In the genomic region with DNA sequence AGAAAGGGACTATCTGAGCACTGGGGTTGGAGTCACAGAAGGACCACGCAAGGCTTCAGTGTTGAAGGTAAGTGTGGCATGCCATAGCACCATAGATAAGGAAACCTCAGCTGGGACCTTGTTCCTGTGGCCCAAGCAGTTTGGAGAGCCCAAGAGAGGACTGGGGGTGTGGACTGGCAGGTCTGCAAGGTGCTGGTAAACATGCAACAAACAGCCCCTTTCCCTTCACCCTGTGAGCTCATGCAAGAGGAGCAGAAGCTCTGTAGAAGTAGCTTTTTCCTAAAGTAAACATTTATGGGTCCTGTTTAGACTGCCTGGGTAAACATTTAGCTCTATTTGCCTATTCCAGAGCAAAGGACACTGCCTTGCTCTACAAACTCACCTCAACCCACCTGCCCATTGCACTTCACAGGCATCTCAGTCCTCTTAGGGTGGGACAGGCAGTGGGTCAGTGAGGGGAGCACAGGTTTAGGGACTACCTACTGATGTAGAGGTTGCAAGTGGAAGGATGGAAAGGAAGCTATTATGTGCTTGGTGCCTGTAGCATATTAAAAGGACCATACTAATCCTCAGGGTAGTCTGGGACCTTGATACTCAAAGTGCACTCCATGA, we compare ENCODE assay signal across 1 cellular context.
TF ChIP-seq lines count a peak whose summit lies in the region.

No MANE protein-coding gene starts in this region.

TF ChIP-seq in HepG2, 621 proteins besides CTCF, POLR2A, EP300 and RAD21 (continued from another document and continues in another):
- TF ChIP-seq, protein P1, sequence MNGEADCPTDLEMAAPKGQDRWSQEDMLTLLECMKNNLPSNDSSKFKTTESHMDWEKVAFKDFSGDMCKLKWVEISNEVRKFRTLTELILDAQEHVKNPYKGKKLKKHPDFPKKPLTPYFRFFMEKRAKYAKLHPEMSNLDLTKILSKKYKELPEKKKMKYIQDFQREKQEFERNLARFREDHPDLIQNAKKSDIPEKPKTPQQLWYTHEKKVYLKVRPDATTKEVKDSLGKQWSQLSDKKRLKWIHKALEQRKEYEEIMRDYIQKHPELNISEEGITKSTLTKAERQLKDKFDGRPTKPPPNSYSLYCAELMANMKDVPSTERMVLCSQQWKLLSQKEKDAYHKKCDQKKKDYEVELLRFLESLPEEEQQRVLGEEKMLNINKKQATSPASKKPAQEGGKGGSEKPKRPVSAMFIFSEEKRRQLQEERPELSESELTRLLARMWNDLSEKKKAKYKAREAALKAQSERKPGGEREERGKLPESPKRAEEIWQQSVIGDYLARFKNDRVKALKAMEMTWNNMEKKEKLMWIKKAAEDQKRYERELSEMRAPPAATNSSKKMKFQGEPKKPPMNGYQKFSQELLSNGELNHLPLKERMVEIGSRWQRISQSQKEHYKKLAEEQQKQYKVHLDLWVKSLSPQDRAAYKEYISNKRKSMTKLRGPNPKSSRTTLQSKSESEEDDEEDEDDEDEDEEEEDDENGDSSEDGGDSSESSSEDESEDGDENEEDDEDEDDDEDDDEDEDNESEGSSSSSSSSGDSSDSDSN (CRISPR knock-in tag; IDR thresholded peaks at IDR 0.05): no peak
- TF ChIP-seq CCAR2 (optimal IDR thresholded peaks at IDR 0.05; ENCODE audit: low read depth, low read length): no peak
- TF ChIP-seq KMT2B (CRISPR knock-in tag; IDR thresholded peaks at IDR 0.05): peak; percentile 57; the same call in 1 of the 2 replicates
- TF ChIP-seq DMTF1 (CRISPR knock-in tag; IDR thresholded peaks at IDR 0.05): no peak
- no peak for TF ChIP-seq ZMYM2 (CRISPR knock-in tag; IDR thresholded peaks at IDR 0.05)
- no peak for TF ChIP-seq PTBP1 (IDR thresholded peaks at IDR 0.05; ENCODE audit: low read depth, low read length, poor library complexity, severe bottlenecking)
- no peak; the same call in 1 of the 2 replicates for TF ChIP-seq ZNF546 (CRISPR knock-in tag; conservative IDR thresholded peaks at IDR 0.05)
- TF ChIP-seq, protein P2, sequence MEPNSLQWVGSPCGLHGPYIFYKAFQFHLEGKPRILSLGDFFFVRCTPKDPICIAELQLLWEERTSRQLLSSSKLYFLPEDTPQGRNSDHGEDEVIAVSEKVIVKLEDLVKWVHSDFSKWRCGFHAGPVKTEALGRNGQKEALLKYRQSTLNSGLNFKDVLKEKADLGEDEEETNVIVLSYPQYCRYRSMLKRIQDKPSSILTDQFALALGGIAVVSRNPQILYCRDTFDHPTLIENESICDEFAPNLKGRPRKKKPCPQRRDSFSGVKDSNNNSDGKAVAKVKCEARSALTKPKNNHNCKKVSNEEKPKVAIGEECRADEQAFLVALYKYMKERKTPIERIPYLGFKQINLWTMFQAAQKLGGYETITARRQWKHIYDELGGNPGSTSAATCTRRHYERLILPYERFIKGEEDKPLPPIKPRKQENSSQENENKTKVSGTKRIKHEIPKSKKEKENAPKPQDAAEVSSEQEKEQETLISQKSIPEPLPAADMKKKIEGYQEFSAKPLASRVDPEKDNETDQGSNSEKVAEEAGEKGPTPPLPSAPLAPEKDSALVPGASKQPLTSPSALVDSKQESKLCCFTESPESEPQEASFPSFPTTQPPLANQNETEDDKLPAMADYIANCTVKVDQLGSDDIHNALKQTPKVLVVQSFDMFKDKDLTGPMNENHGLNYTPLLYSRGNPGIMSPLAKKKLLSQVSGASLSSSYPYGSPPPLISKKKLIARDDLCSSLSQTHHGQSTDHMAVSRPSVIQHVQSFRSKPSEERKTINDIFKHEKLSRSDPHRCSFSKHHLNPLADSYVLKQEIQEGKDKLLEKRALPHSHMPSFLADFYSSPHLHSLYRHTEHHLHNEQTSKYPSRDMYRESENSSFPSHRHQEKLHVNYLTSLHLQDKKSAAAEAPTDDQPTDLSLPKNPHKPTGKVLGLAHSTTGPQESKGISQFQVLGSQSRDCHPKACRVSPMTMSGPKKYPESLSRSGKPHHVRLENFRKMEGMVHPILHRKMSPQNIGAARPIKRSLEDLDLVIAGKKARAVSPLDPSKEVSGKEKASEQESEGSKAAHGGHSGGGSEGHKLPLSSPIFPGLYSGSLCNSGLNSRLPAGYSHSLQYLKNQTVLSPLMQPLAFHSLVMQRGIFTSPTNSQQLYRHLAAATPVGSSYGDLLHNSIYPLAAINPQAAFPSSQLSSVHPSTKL (CRISPR knock-in tag; IDR thresholded peaks at IDR 0.05): peak; percentile 87
- TF ChIP-seq, protein P3, sequence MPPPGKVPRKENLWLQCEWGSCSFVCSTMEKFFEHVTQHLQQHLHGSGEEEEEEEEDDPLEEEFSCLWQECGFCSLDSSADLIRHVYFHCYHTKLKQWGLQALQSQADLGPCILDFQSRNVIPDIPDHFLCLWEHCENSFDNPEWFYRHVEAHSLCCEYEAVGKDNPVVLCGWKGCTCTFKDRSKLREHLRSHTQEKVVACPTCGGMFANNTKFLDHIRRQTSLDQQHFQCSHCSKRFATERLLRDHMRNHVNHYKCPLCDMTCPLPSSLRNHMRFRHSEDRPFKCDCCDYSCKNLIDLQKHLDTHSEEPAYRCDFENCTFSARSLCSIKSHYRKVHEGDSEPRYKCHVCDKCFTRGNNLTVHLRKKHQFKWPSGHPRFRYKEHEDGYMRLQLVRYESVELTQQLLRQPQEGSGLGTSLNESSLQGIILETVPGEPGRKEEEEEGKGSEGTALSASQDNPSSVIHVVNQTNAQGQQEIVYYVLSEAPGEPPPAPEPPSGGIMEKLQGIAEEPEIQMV (CRISPR knock-in tag; IDR thresholded peaks at IDR 0.05; ENCODE audit: low read depth): peak; percentile 81; the same call in 1 of the 2 replicates
- TF ChIP-seq ATF6 (CRISPR knock-in tag; conservative IDR thresholded peaks at IDR 0.05): no peak
- TF ChIP-seq EEA1 (CRISPR knock-in tag; IDR thresholded peaks at IDR 0.05; ENCODE audit: borderline replicate concordance): no peak
- no peak for TF ChIP-seq GATA4 (IDR thresholded peaks at IDR 0.05; ENCODE audit: borderline replicate concordance, low read depth)
- TF ChIP-seq MTA1 (CRISPR knock-in tag; IDR thresholded peaks at IDR 0.05; ENCODE audit: borderline replicate concordance): peak; percentile 56; the same call in 1 of the 2 replicates
- TF ChIP-seq HOXA5 (CRISPR knock-in tag; IDR thresholded peaks at IDR 0.05): no peak; the same call in 1 of the 2 replicates
- TF ChIP-seq MATR3 (CRISPR knock-in tag; IDR thresholded peaks at IDR 0.05): no peak
- TF ChIP-seq CBX2 (IDR thresholded peaks at IDR 0.05; ENCODE audit: low read depth, low read length): no peak
- no peak for TF ChIP-seq CBX2 (CRISPR knock-in tag; IDR thresholded peaks at IDR 0.05; ENCODE audit: low read depth)
- TF ChIP-seq ZNF484 (CRISPR knock-in tag; IDR thresholded peaks at IDR 0.05; ENCODE audit: borderline replicate concordance, low read depth): no peak
- no peak for TF ChIP-seq NFKB2 (CRISPR knock-in tag; IDR thresholded peaks at IDR 0.05; ENCODE audit: borderline replicate concordance)
- TF ChIP-seq SSRP1 (CRISPR knock-in tag; IDR thresholded peaks at IDR 0.05): no peak
- TF ChIP-seq ZNF234 (CRISPR knock-in tag; conservative IDR thresholded peaks at IDR 0.05): no peak
- TF ChIP-seq CEBPB (IDR thresholded peaks at IDR 0.05; ENCODE audit: borderline replicate concordance, low read depth, low read length): no peak
- TF ChIP-seq SRSF1 (optimal IDR thresholded peaks at IDR 0.05; ENCODE audit: low read depth, low read length): no peak
- TF ChIP-seq U2AF2 (IDR thresholded peaks at IDR 0.05; ENCODE audit: low read depth, low read length): no peak
- no peak; the same call in 1 of the 2 replicates for TF ChIP-seq ZNF446 (CRISPR knock-in tag; IDR thresholded peaks at IDR 0.05)
- no peak for TF ChIP-seq ZNF562 (CRISPR knock-in tag; IDR thresholded peaks at IDR 0.05; ENCODE audit: borderline replicate concordance)
- TF ChIP-seq, protein P4, sequence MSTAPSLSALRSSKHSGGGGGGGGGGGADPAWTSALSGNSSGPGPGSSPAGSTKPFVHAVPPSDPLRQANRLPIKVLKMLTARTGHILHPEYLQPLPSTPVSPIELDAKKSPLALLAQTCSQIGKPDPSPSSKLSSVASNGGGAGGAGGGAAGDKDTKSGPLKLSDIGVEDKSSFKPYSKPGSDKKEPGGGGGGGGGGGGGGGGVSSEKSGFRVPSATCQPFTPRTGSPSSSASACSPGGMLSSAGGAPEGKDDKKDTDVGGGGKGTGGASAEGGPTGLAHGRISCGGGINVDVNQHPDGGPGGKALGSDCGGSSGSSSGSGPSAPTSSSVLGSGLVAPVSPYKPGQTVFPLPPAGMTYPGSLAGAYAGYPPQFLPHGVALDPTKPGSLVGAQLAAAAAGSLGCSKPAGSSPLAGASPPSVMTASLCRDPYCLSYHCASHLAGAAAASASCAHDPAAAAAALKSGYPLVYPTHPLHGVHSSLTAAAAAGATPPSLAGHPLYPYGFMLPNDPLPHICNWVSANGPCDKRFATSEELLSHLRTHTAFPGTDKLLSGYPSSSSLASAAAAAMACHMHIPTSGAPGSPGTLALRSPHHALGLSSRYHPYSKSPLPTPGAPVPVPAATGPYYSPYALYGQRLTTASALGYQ (CRISPR knock-in tag; IDR thresholded peaks at IDR 0.05): no peak
- TF ChIP-seq YEATS2 (CRISPR knock-in tag; IDR thresholded peaks at IDR 0.05; ENCODE audit: borderline replicate concordance): no peak
- no peak for TF ChIP-seq BCLAF1 (IDR thresholded peaks at IDR 0.05)
- peak; percentile 63; the same call in 1 of the 2 replicates for TF ChIP-seq ZKSCAN8 (CRISPR knock-in tag; IDR thresholded peaks at IDR 0.05; ENCODE audit: borderline replicate concordance)
